In the genomic region with DNA sequence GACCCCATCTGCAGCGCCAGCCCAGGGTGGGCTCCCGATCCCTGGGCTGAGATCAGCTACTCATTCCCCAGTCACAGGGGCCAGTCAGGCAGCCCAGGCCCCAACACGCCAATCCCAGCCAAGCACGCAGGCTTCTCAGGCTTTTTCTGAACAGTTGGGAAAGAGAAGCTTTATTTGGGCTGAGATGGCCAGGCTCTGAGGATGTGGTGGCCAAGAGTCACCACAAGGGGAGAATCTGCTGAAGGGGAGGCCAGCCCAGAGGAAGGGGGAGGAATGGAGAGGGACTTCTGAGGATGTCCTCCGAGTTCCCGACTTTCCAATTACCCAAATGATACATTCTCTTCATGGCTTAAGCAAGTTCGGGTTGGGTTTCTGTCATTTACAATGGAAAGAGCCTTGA, we compare ENCODE assay signal across 1 cellular context.
TF ChIP-seq lines count a peak whose summit lies in the region.

No MANE protein-coding gene starts in this region.

TF ChIP-seq in HCT116, 20 proteins besides CTCF, POLR2A, EP300 and RAD21 (continued from another document):
- TF ChIP-seq SRF (IDR thresholded peaks at IDR 0.05; ENCODE audit: low read depth) (no peak), ELF1 (IDR thresholded peaks at IDR 0.05; ENCODE audit: borderline replicate concordance, low read depth) (no peak), POLR2AphosphoS5 (IDR thresholded peaks at IDR 0.05; ENCODE audit: low read depth, low read length) (no peak), SP1 (IDR thresholded peaks at IDR 0.05; ENCODE audit: low read depth) (no peak), SIN3A (IDR thresholded peaks at IDR 0.05; ENCODE audit: low read depth) (no peak), ZNF274 (IDR thresholded peaks at IDR 0.05; ENCODE audit: low read depth, low read length) (no peak), YY1 (IDR thresholded peaks at IDR 0.05; ENCODE audit: extremely low read depth, insufficient replicate concordance, low read depth, low read length) (no peak), CEBPB (IDR thresholded peaks at IDR 0.05; ENCODE audit: low read depth) (no peak), JUND (IDR thresholded peaks at IDR 0.05) (no peak), REST (IDR thresholded peaks at IDR 0.05; ENCODE audit: low read depth) (no peak), ATF3 (IDR thresholded peaks at IDR 0.05) (no peak)
- TF ChIP-seq, protein P1, sequence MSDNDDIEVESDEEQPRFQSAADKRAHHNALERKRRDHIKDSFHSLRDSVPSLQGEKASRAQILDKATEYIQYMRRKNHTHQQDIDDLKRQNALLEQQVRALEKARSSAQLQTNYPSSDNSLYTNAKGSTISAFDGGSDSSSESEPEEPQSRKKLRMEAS (IDR thresholded peaks at IDR 0.05): no peak
- TF ChIP-seq, protein P2, sequence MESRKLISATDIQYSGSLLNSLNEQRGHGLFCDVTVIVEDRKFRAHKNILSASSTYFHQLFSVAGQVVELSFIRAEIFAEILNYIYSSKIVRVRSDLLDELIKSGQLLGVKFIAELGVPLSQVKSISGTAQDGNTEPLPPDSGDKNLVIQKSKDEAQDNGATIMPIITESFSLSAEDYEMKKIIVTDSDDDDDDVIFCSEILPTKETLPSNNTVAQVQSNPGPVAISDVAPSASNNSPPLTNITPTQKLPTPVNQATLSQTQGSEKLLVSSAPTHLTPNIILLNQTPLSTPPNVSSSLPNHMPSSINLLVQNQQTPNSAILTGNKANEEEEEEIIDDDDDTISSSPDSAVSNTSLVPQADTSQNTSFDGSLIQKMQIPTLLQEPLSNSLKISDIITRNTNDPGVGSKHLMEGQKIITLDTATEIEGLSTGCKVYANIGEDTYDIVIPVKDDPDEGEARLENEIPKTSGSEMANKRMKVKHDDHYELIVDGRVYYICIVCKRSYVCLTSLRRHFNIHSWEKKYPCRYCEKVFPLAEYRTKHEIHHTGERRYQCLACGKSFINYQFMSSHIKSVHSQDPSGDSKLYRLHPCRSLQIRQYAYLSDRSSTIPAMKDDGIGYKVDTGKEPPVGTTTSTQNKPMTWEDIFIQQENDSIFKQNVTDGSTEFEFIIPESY (IDR thresholded peaks at IDR 0.05; ENCODE audit: extremely low read depth, insufficient replicate concordance, low read length): no peak
